In genomic region chrX:149487292-149487691, GRCh38 we compare ENCODE assay signal across 8 cellular contexts. TPM values are rescaled to one million over a fixed set of nuclear protein-coding genes. Genes with fewer than 3 reads are reported as not detected.
DNase-seq lines count a peak whose midpoint lies in the region; ATAC-seq lines count a peak whose summit lies in the region.

No MANE protein-coding gene starts in this region.

- no peaks in the 10 kb centered on the region for H3K4me1 Mint-ChIP-seq in activated CD4-positive, alpha-beta T cell treated with anti-CD3 and anti-CD28 coated beads, Interleukin-2, amount 10 ng/mL, durations not matched to agents 7 days and 5 days
- H3K4me1 Mint-ChIP-seq in activated naive CD8-positive, alpha-beta T cell treated with anti-CD3 and anti-CD28 coated beads for 36 hours = peaks cover 7% of the 10 kb centered on the region
- peaks cover 0 to 10% (median 7%) of the 10 kb centered on the region in 4 donors for H3K4me1 Mint-ChIP-seq in naive thymus-derived CD8-positive, alpha-beta T cell

- peak; percentile 21 for DNase-seq in activated CD4-positive, alpha-beta T cell treated with anti-CD3 and anti-CD28 coated beads for 48 hours
- DNase-seq in activated CD4-positive, alpha-beta T cell treated with anti-CD3 and anti-CD28 coated beads, Interleukin-2, amount 10 ng/mL, durations not matched to agents 7 days and 5 days = no peak
- DNase-seq in activated naive CD8-positive, alpha-beta T cell treated with anti-CD3 and anti-CD28 coated beads for 36 hours = peak; percentile 10
- DNase-seq in naive thymus-derived CD8-positive, alpha-beta T cell = no peak
- DNase-seq in HK-2 (ENCODE audit: unreplicated experiment) = no peak
- DNase-seq in mesenteric fat pad (ENCODE audit: low spot score) = no peak
- no peak for DNase-seq in activated effector memory CD4-positive, alpha-beta T cell treated with Interleukin-2 at 50 U/mL for 16 hours

- no peaks in the 10 kb centered on the region for H3K9me3 Mint-ChIP-seq in activated CD4-positive, alpha-beta T cell treated with anti-CD3 and anti-CD28 coated beads, Interleukin-2, amount 10 ng/mL, durations not matched to agents 7 days and 5 days
- H3K9me3 Mint-ChIP-seq in activated naive CD8-positive, alpha-beta T cell treated with anti-CD3 and anti-CD28 coated beads for 36 hours = no peaks in the 10 kb centered on the region
- no peaks in the 10 kb centered on the region for H3K9me3 Mint-ChIP-seq in naive thymus-derived CD8-positive, alpha-beta T cell

- H3K27ac Mint-ChIP-seq in activated CD4-positive, alpha-beta T cell treated with anti-CD3 and anti-CD28 coated beads, Interleukin-2, amount 10 ng/mL, durations not matched to agents 7 days and 5 days = no peak overlapping the region
- H3K27ac Mint-ChIP-seq in activated naive CD8-positive, alpha-beta T cell treated with anti-CD3 and anti-CD28 coated beads for 36 hours = no peak overlapping the region
- peak overlapping the region in 2 of 10 donors; percentile 9 to 13 for H3K27ac Mint-ChIP-seq in naive thymus-derived CD8-positive, alpha-beta T cell

- H3K4me3 Mint-ChIP-seq in activated CD4-positive, alpha-beta T cell treated with anti-CD3 and anti-CD28 coated beads, Interleukin-2, amount 10 ng/mL, durations not matched to agents 7 days and 5 days = no peak overlapping the region
- no peak overlapping the region for H3K4me3 Mint-ChIP-seq in activated naive CD8-positive, alpha-beta T cell treated with anti-CD3 and anti-CD28 coated beads for 36 hours
- no peak overlapping the region for H3K4me3 Mint-ChIP-seq in naive thymus-derived CD8-positive, alpha-beta T cell

- H3K27me3 Mint-ChIP-seq in activated CD4-positive, alpha-beta T cell treated with anti-CD3 and anti-CD28 coated beads, Interleukin-2, amount 10 ng/mL, durations not matched to agents 7 days and 5 days = no peaks in the 10 kb centered on the region
- H3K27me3 Mint-ChIP-seq in activated naive CD8-positive, alpha-beta T cell treated with anti-CD3 and anti-CD28 coated beads for 36 hours = no peaks in the 10 kb centered on the region
- no peaks in the 10 kb centered on the region for H3K27me3 Mint-ChIP-seq in naive thymus-derived CD8-positive, alpha-beta T cell

- CTCF ChIA-PET in activated CD4-positive, alpha-beta T cell treated with anti-CD3 and anti-CD28 coated beads, Interleukin-2, amount 10 ng/mL, durations not matched to agents 7 days and 5 days (lab: Charles Lee) = interaction anchor here (0.9 to 1.1 kb wide), 2 partner anchors 9 to 16 kb away, joined by 3 to 4 read pairs; no protein-coding TSS in a partner anchor

- ATAC-seq in HG02981 (IDR thresholded peaks at IDR 0.05; ENCODE audit: unreplicated experiment) = peak; percentile 54
- ATAC-seq in naive thymus-derived CD8-positive, alpha-beta T cell = peak; percentile 11 to 51

- H3K36me3 Mint-ChIP-seq in activated CD4-positive, alpha-beta T cell treated with anti-CD3 and anti-CD28 coated beads, Interleukin-2, amount 10 ng/mL, durations not matched to agents 7 days and 5 days (ENCODE audit: low read depth) = peaks cover 27% of the 10 kb centered on the region
- peaks cover 9% of the 10 kb centered on the region for H3K36me3 Mint-ChIP-seq in activated naive CD8-positive, alpha-beta T cell treated with anti-CD3 and anti-CD28 coated beads for 36 hours
- H3K36me3 Mint-ChIP-seq in naive thymus-derived CD8-positive, alpha-beta T cell = peaks cover 5 to 72% (median 5%) of the 10 kb centered on the region in 3 donors

- POLR2A ChIA-PET in activated CD4-positive, alpha-beta T cell treated with anti-CD3 and anti-CD28 coated beads, Interleukin-2, amount 10 ng/mL, durations not matched to agents 7 days and 5 days (lab: Charles Lee) = interaction anchor here (0.7 kb wide), 1 partner anchor 326 kb away, joined by 3 read pairs; no protein-coding TSS in a partner anchor
- POLR2A ChIA-PET in naive thymus-derived CD8-positive, alpha-beta T cell (lab: Charles Lee) = no interaction called here

RNA-seq across cellular contexts. Expression of gene IDS, which starts 17.8 kb away (rescaled TPM):
- 10 to 100 TPM; 52.6 to 55.7 TPM for total RNA-seq in activated CD4-positive, alpha-beta T cell treated with anti-CD3 and anti-CD28 coated beads, Interleukin-2, amount 10 ng/mL, durations not matched to agents 7 days and 5 days
- 10 to 100 TPM; 38.5 to 38.8 TPM for total RNA-seq in activated naive CD8-positive, alpha-beta T cell treated with anti-CD3 and anti-CD28 coated beads for 36 hours
- 100 to 1,000 TPM; 151 to 164 TPM for total RNA-seq in naive thymus-derived CD8-positive, alpha-beta T cell
- polyA plus RNA-seq in naive thymus-derived CD8-positive, alpha-beta T cell = 10 to 100 TPM; 65.4 to 98.4 (median 81.1) TPM
- 63.8 TPM for total RNA-seq in mesenteric fat pad

RNA-seq across cellular contexts. Expression of gene EOLA1, which starts 53.5 kb away (rescaled TPM):
- 10 to 100 TPM; 33.2 to 37.2 TPM for total RNA-seq in activated CD4-positive, alpha-beta T cell treated with anti-CD3 and anti-CD28 coated beads, Interleukin-2, amount 10 ng/mL, durations not matched to agents 7 days and 5 days
- 10 to 100 TPM; 26.8 to 30.5 TPM for total RNA-seq in activated naive CD8-positive, alpha-beta T cell treated with anti-CD3 and anti-CD28 coated beads for 36 hours
- 10 to 100 TPM; 22.1 to 23.3 TPM for total RNA-seq in naive thymus-derived CD8-positive, alpha-beta T cell
- polyA plus RNA-seq in naive thymus-derived CD8-positive, alpha-beta T cell = 10 to 100 TPM; 24.4 to 35.3 (median 25.0) TPM
- 19.8 TPM for total RNA-seq in mesenteric fat pad

Comparison
In these comparisons a context has a peak if more than half of its experiments do, and no peak if none do; other contexts are left out.
1. DNase-seq: peak in activated CD4-positive, alpha-beta T cell treated with anti-CD3 and anti-CD28 coated beads for 48 hours (single experiment) and activated naive CD8-positive, alpha-beta T cell treated with anti-CD3 and anti-CD28 coated beads for 36 hours (single experiment); none in activated CD4-positive, alpha-beta T cell treated with anti-CD3 and anti-CD28 coated beads, Interleukin-2, amount 10 ng/mL, durations not matched to agents 7 days and 5 days (single experiment), naive thymus-derived CD8-positive, alpha-beta T cell (0 of 10), HK-2 (single experiment), mesenteric fat pad (single experiment) and activated effector memory CD4-positive, alpha-beta T cell treated with Interleukin-2 at 50 U/mL for 16 hours (single experiment).